ENCODE assay signal across 18 cellular contexts in genomic region chr11:78363018-78363619, GRCh38. TPM values are rescaled to one million over a fixed set of nuclear protein-coding genes. Genes with fewer than 3 reads are reported as not detected.
A peak's percentile ranks its signal among the peaks of the same experiment; 100 is the strongest.
DNase-seq lines count a peak whose midpoint lies in the region; ATAC-seq and TF ChIP-seq lines count a peak whose summit lies in the region.
"Had no signal": no experiment of that assay in that cellular context is flagged by ENCODE, and none has a peak within 500 bp of the region (broad histone marks: within the 10 kb centered on the region; RNA-seq: fewer than 3 reads in every experiment).

No MANE protein-coding gene starts in this region.

- H3K9me3 ChIP-seq in right atrium auricular region (no peaks in the 10 kb centered on the region), trophoblast cell (ENCODE audit: insufficient read depth, low read depth, low read length) (no peaks in the 10 kb centered on the region)

- no peak overlapping the region for H3K4ac ChIP-seq in trophoblast cell (ENCODE audit: low read depth, low read length)

- peaks cover 9% of the 10 kb centered on the region for H3K79me2 ChIP-seq in trophoblast cell (ENCODE audit: control insufficient read depth, insufficient read depth, low read length, poor library complexity)

- no peak overlapping the region for H3K14ac ChIP-seq in trophoblast cell (ENCODE audit: low read length)

- peak overlapping the region; percentile 94 for H2BK120ac ChIP-seq in trophoblast cell (ENCODE audit: insufficient read depth, low read length, poor library complexity)

- H2BK5ac ChIP-seq in trophoblast cell (ENCODE audit: low read depth, low read length, poor library complexity) = no peak overlapping the region

- TF ChIP-seq CTCF in right atrium auricular region (IDR thresholded peaks at IDR 0.05) = no peak

- no peak overlapping the region for H3K4me2 ChIP-seq in trophoblast cell (ENCODE audit: low read length)

- peaks cover 3% of the 10 kb centered on the region for H3K79me1 ChIP-seq in trophoblast cell (ENCODE audit: low read length)

- H3K27me3 ChIP-seq in right atrium auricular region = no peaks in the 10 kb centered on the region
- H3K27me3 ChIP-seq in trophoblast cell (ENCODE audit: insufficient read depth, low read length) = no peaks in the 10 kb centered on the region

- H3K27ac ChIP-seq in right atrium auricular region = no peak overlapping the region
- H3K27ac ChIP-seq in caudate nucleus (ENCODE audit: low read depth, low read length) = peak overlapping the region; percentile 7
- H3K27ac ChIP-seq in trophoblast cell (ENCODE audit: low read depth, low read length) = peak overlapping the region; percentile 80

- no peak overlapping the region for H2AK5ac ChIP-seq in trophoblast cell (ENCODE audit: low read length)

- no peak overlapping the region for H3K23ac ChIP-seq in trophoblast cell (ENCODE audit: low read length)

- H4K91ac ChIP-seq in trophoblast cell (ENCODE audit: low read depth, low read length) = peak overlapping the region; percentile 83

- peak overlapping the region; percentile 82 for H4K8ac ChIP-seq in trophoblast cell (ENCODE audit: low read depth, low read length)

- intact Hi-C loops in Right ventricle myocardium inferior (cut with DNase I) = no loop called here

- ATAC-seq in Right ventricle myocardium inferior = peak; percentile 46
- ATAC-seq in GM19324 (IDR thresholded peaks at IDR 0.05; ENCODE audit: low FRiP score, unreplicated experiment) = no peak
- no peak for ATAC-seq in HG02852 (IDR thresholded peaks at IDR 0.05; ENCODE audit: unreplicated experiment)
- ATAC-seq: Panc1 had no signal

- no peak overlapping the region for H3K18ac ChIP-seq in trophoblast cell (ENCODE audit: low read length)

- no peak overlapping the region for H3K4me3 ChIP-seq in right atrium auricular region
- no peak overlapping the region for H3K4me3 ChIP-seq in trophoblast cell (ENCODE audit: low read depth, low read length)

- H3K9ac ChIP-seq in trophoblast cell (ENCODE audit: low read length) = no peak overlapping the region

- H2AFZ ChIP-seq in trophoblast cell (ENCODE audit: insufficient read depth, low read length, poor library complexity) = no peak overlapping the region

- DNase-seq in Right ventricle myocardium inferior (ENCODE audit: missing footprints) = no peak
- no peak for DNase-seq in right atrium auricular region (ENCODE audit: low spot score)
- DNase-seq in Kasumi-1 (lab: John Stamatoyannopoulos, UW) = peak; percentile 57 to 61
- DNase-seq in caudate nucleus (lab: John Stamatoyannopoulos, UW) = no peak
- DNase-seq in trophoblast cell = no peak
- DNase-seq in activated gamma-delta T cell (lab: John Stamatoyannopoulos, UW) = no peak
- DNase-seq: 8988T; CD4-positive, alpha-beta T cell; H7; NCI-H1105; NCI-H187; NCI-H2171; NCI-H446 treated with DMSO at 0.1 percent for 48 hours; NCI-H774; SHP77 treated with DMSO at 0.1 percent for 48 hours had no signal

- peaks cover 0 to 9% of the 10 kb centered on the region in 2 donors for H3K4me1 ChIP-seq in right atrium auricular region
- peaks cover 10 to 14% of the 10 kb centered on the region in 2 experiments for H3K4me1 ChIP-seq in trophoblast cell (ENCODE audit: control insufficient read depth in 1 of 2, insufficient read depth in 2 of 2, low read length in 2 of 2)

- H4K12ac ChIP-seq in trophoblast cell (ENCODE audit: low read depth, low read length) = no peak overlapping the region

- WGBS in trophoblast cell (ENCODE audit: extremely low coverage, insufficient coverage, insufficient read length) = no CpG with 5 or more reads among the region's 1 CpG

- H3K36me3 ChIP-seq in right atrium auricular region (no peaks in the 10 kb centered on the region), trophoblast cell (ENCODE audit: control insufficient read depth in 1 of 2, insufficient read depth in 2 of 2, low read length in 2 of 2) (no peaks in the 10 kb centered on the region)

- no peak overlapping the region for H2BK12ac ChIP-seq in trophoblast cell (ENCODE audit: low read length)

RNA-seq across cellular contexts. Expression of gene GAB2, which starts 54.5 kb away (rescaled TPM):
- total RNA-seq in Right ventricle myocardium inferior (15.6 TPM), right atrium auricular region (10 to 100 TPM; 22.0 to 33.7 TPM)
- polyA plus RNA-seq in trophoblast cell (2013) = 105 and 110 TPM in 2 replicates

Comparison
In these comparisons a context has a peak if more than half of its experiments do, and no peak if none do; other contexts are left out.
1. DNase-seq: peak in Kasumi-1 (2 of 2); none in Right ventricle myocardium inferior (single experiment), right atrium auricular region (single experiment), caudate nucleus (0 of 61), trophoblast cell (0 of 2) and activated gamma-delta T cell (single experiment).
2. H3K27ac ChIP-seq: peak in caudate nucleus (single experiment) and trophoblast cell (single experiment); none in right atrium auricular region (0 of 2).